ENCODE assay signal across 8 cellular contexts in the genomic region with DNA sequence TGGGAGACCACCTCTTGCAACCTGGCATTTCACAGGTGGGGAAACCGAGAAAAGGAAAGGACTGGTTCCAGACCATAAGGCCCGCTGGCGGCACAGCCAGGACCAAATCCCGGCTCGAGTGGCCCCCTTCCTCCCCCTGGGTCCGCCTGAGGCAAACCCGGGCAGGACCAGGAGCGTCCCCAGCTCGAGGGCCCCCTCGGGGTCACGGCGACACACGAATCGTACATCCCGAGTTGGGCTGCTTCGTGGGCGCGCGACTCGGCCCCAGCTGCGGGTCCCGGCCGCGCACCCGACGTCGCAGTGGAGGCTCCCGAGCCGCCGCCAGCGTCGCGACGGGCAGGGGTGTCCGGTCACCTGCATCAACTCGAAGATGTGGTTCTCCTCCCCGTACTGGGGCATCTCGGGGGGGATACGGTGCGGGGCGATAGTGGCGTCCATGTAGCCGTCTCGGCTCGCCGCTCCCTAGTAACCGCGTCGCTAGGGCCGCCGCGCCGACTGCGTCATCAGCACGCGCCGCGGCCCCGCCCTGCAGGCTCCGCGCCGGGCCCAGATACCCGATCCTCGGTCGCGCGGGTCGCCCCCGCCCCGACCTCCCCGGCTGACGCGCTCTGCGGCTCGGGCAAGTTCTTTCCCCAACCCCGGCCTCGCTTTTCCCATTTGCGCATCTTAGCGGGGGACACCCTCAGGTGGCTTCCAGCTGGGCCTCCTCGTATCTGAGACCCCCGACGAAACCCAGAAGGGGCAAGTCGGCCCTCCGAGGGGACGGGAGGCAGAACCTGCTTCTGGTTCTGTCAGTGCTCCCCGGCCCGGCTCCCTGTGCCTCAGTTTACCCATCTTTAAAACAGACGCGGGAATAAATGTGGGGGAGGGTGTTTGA. TPM values are rescaled to one million over a fixed set of nuclear protein-coding genes. Genes with fewer than 3 reads are reported as not detected.
DNase-seq lines count a peak whose midpoint lies in the region; ATAC-seq lines count a peak whose summit lies in the region.

A gene with protein sequence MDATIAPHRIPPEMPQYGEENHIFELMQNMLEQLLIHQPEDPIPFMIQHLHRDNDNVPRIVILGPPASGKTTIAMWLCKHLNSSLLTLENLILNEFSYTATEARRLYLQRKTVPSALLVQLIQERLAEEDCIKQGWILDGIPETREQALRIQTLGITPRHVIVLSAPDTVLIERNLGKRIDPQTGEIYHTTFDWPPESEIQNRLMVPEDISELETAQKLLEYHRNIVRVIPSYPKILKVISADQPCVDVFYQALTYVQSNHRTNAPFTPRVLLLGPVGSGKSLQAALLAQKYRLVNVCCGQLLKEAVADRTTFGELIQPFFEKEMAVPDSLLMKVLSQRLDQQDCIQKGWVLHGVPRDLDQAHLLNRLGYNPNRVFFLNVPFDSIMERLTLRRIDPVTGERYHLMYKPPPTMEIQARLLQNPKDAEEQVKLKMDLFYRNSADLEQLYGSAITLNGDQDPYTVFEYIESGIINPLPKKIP (minus strand): TSS at position 467 of the 877 bp plus-strand sequence. CDS start 29 bp downstream, at position 438.

- H2BK12ac ChIP-seq in mesenchymal stem cell (ENCODE audit: low read length in 2 of 2), result no peak within 1 kb of the TSS

- H2AFZ ChIP-seq in mesenchymal stem cell (ENCODE audit: low read depth, low read length), result peak within 1 kb of the TSS; percentile 100

- H3K9ac ChIP-seq in endocrine pancreas (ENCODE audit: control insufficient read depth, insufficient read depth, low read length) (peak within 1 kb of the TSS; percentile 94), mesenchymal stem cell (ENCODE audit: low read length) (peak within 1 kb of the TSS; percentile 100)

- H3K27me3 ChIP-seq in endocrine pancreas (ENCODE audit: control insufficient read depth, insufficient read depth, low read length) (no peaks in the 10 kb centered on the region), mesenchymal stem cell (ENCODE audit: control insufficient read depth in 1 of 2, insufficient read depth in 1 of 2, low read length in 2 of 2) (peaks cover 0 to 32% of the 10 kb centered on the region in 2 experiments)

- WGBS in mesenchymal stem cell, result 2% methylated on average over 84 of the region's 89 CpGs

- peak within 1 kb of the TSS; percentile 80 for H2BK120ac ChIP-seq in mesenchymal stem cell (ENCODE audit: low read depth, low read length)

- peaks cover 4% of the 10 kb centered on the region for H3K79me1 ChIP-seq in mesenchymal stem cell (replicated peaks; ENCODE audit: low read length, poor library complexity, severe bottlenecking)

- H3K36me3 ChIP-seq in endocrine pancreas (ENCODE audit: control insufficient read depth, insufficient read depth, low read length), result no peaks in the 10 kb centered on the region
- no peaks in the 10 kb centered on the region for H3K36me3 ChIP-seq in mesenchymal stem cell (ENCODE audit: control insufficient read depth in 1 of 2, insufficient read depth in 2 of 2, low read depth in 1 of 2, low read length in 2 of 2)

- H3K4me3 ChIP-seq in endocrine pancreas (ENCODE audit: control insufficient read depth, insufficient read depth, low read length), result no peak within 1 kb of the TSS
- H3K4me3 ChIP-seq in mesenchymal stem cell (ENCODE audit: insufficient read depth in 1 of 2, low read depth in 1 of 2, low read length in 2 of 2), result peak within 1 kb of the TSS; percentile 93 to 97

- peak within 1 kb of the TSS; percentile 81 to 86 for H3K18ac ChIP-seq in mesenchymal stem cell (ENCODE audit: low read depth in 1 of 2, low read length in 2 of 2)

- ATAC-seq in HG02885 (IDR thresholded peaks at IDR 0.05; ENCODE audit: poor library complexity, unreplicated experiment), result peak; percentile 75

- no peak within 1 kb of the TSS for H2AK5ac ChIP-seq in mesenchymal stem cell (ENCODE audit: low read length, severe bottlenecking)

- H4K91ac ChIP-seq in mesenchymal stem cell (ENCODE audit: low read length), result peak within 1 kb of the TSS; percentile 76

- H3K4me1 ChIP-seq in endocrine pancreas (ENCODE audit: control insufficient read depth, insufficient read depth, low read length) (no peaks in the 10 kb centered on the region), mesenchymal stem cell (ENCODE audit: control insufficient read depth, insufficient read depth, low read depth, low read length) (peaks cover 16% of the 10 kb centered on the region)

- H4K8ac ChIP-seq in mesenchymal stem cell (ENCODE audit: low read length), result peak within 1 kb of the TSS; percentile 99

- peak; percentile 32 for DNase-seq in NCI-H1436 (lab: John Stamatoyannopoulos, UW)
- no peak for DNase-seq in NCI-H1436 treated with DMSO at 0.1 percent for 48 hours (lab: John Stamatoyannopoulos, UW)
- DNase-seq in NCI-H69 (lab: John Stamatoyannopoulos, UW), result peak; percentile 92
- peak; percentile 12 for DNase-seq in activated CD8-positive, alpha-beta memory T cell treated with anti-CD3 and anti-CD28 coated beads, Interleukin-2, amount 50 U/mL, for 1 hour (ENCODE audit: extremely low read depth)
- DNase-seq in mesenchymal stem cell, result peak; percentile 79
- DNase-seq in stimulated activated CD8-positive, alpha-beta memory T cell treated with anti-CD3 and anti-CD28 coated beads, Interleukin-12 subunit alpha, Interleukin-12 subunit beta, amount 100 ng/mL, for 1 hour (ENCODE audit: low read depth), result peak; percentile 57

- H3K9me3 ChIP-seq in endocrine pancreas (ENCODE audit: control insufficient read depth, low read length) (no peaks in the 10 kb centered on the region), mesenchymal stem cell (ENCODE audit: control insufficient read depth, low read length) (no peaks in the 10 kb centered on the region)

- H3K4me2 ChIP-seq in mesenchymal stem cell (ENCODE audit: low read length, poor library complexity, severe bottlenecking), result peak within 1 kb of the TSS; percentile 88

- H2BK15ac ChIP-seq in mesenchymal stem cell (ENCODE audit: low read depth, poor library complexity, severe bottlenecking), result peak within 1 kb of the TSS; percentile 38

- peak within 1 kb of the TSS in 1 of 2 experiments; percentile 14 for H3K23ac ChIP-seq in mesenchymal stem cell (ENCODE audit: low read length in 2 of 2)

- H2BK5ac ChIP-seq in mesenchymal stem cell (ENCODE audit: low read depth, low read length, poor library complexity, severe bottlenecking), result no peak within 1 kb of the TSS

- H3K27ac ChIP-seq in mesenchymal stem cell (ENCODE audit: low read length, poor library complexity, severe bottlenecking), result no peak within 1 kb of the TSS

- H3K4ac ChIP-seq in mesenchymal stem cell (ENCODE audit: low read depth in 1 of 2, low read length in 2 of 2), result peak within 1 kb of the TSS; percentile 55 to 64

- peak within 1 kb of the TSS; percentile 49 to 79 for H3K14ac ChIP-seq in mesenchymal stem cell (ENCODE audit: low read length in 2 of 2)

RNA-seq across cellular contexts. Expression of the gene that starts here (rescaled TPM):
- 0.14 TPM for polyA plus RNA-seq in mesenchymal stem cell (2013, experiment 1 of 2)
- 0.26 TPM for polyA plus RNA-seq in mesenchymal stem cell (2013, experiment 2 of 2)
